ENCODE assay signal across 15 cellular contexts in genomic region chr9:13140843-13141592, GRCh38.
DNase-seq lines count a peak whose midpoint lies in the region; ATAC-seq, FAIRE-seq and TF ChIP-seq lines count a peak whose summit lies in the region.
"Had no signal": no experiment of that assay in that cellular context is flagged by ENCODE, and none has a peak within 500 bp of the region (broad histone marks: within the 10 kb centered on the region; RNA-seq: fewer than 3 reads in every experiment).

No MANE protein-coding gene starts in this region.

- H3K9me3 ChIP-seq in A549: no peaks in the 10 kb centered on the region
- H3K9me3 ChIP-seq in PC-3 (ENCODE audit: low read length): no peaks in the 10 kb centered on the region
- H3K9me3 ChIP-seq: tibial artery had no signal

- peak; percentile 13 for FAIRE-seq in A549 (lab: Jason Lieb, UNC)
- FAIRE-seq: bronchial epithelial cell had no signal

- TF ChIP-seq POLR2A in A549 (IDR thresholded peaks at IDR 0.05; ENCODE audit: low read length): no peak

- DNase-seq in A549 (ENCODE audit: low read depth in 1 of 2, low spot score in 1 of 2) (no peak), PC-3 (peak; percentile 11), dorsolateral prefrontal cortex (no peak), mesothelial cell of epicardium (ENCODE audit: low spot score in 2 of 2, unreplicated experiment in 2 of 2) (no peak), epidermal melanocyte (ENCODE audit: insufficient read length, low spot score) (no peak), NCI-H82 (lab: John Stamatoyannopoulos, UW) (no peak)
- DNase-seq: activated CD4-positive, alpha-beta T cell treated with anti-CD3 and anti-CD28 coated beads, Interleukin-2, amount 10 ng/mL, durations not matched to agents 7 days and 5 days; left ventricle myocardium superior; NCI-H1048; T-helper 17 cell; tibial artery had no signal

- TF ChIP-seq EP300 in A549 (IDR thresholded peaks at IDR 0.05): no peak

- no peaks in the 10 kb centered on the region for H3F3A ChIP-seq in PC-3 (ENCODE audit: low read length, unreplicated experiment)

- H3K36me3 ChIP-seq in PC-3 (ENCODE audit: low read depth, low read length): no peaks in the 10 kb centered on the region

- POLR2A ChIA-PET in A549 (lab: Yijun Ruan, JAX) (no interaction called here), PC-3 (lab: Charles Lee; ENCODE audit: unreplicated experiment) (no interaction called here)

- ATAC-seq in A549 (no peak), PC-3 (no peak), HG02885 (IDR thresholded peaks at IDR 0.05; ENCODE audit: poor library complexity, unreplicated experiment) (no peak), HG03432 (IDR thresholded peaks at IDR 0.05; ENCODE audit: unreplicated experiment) (no peak)
- ATAC-seq: left ventricle myocardium superior, T-helper 17 cell had no signal

- no peak for TF ChIP-seq RAD21 in A549 (conservative IDR thresholded peaks at IDR 0.05 in 1 of 2, IDR thresholded peaks at IDR 0.05 in 1 of 2)

- H3K4me1 ChIP-seq in A549 (peaks cover 30% of the 10 kb centered on the region), PC-3 (ENCODE audit: insufficient read depth, low read length) (peaks cover 30% of the 10 kb centered on the region)

- peaks cover 20% of the 10 kb centered on the region for H3K36me3 Mint-ChIP-seq in mesothelial cell of epicardium

- H3K4me2 ChIP-seq in A549: no peak overlapping the region; the same call in 2 of the 3 replicates
- H3K4me2 ChIP-seq in PC-3 (ENCODE audit: low read length): peak overlapping the region; percentile 78
- H3K4me2 ChIP-seq: neural progenitor cell had no signal

- TF ChIP-seq CTCF in A549 (IDR thresholded peaks at IDR 0.05) (no peak), PC-3 (conservative IDR thresholded peaks at IDR 0.05; ENCODE audit: low read depth, low read length) (no peak), dorsolateral prefrontal cortex (IDR thresholded peaks at IDR 0.05 in 54 of 56, conservative IDR thresholded peaks at IDR 0.05 in 2 of 56; ENCODE audit: low read depth in 1 of 56, partially characterized antibody in 56 of 56) (no peak), mesothelial cell of epicardium (IDR thresholded peaks at IDR 0.05; ENCODE audit: unreplicated experiment) (no peak)

- H3K4me3 ChIP-seq in A549 (no peak overlapping the region), PC-3 (ENCODE audit: low read length) (peak overlapping the region; percentile 43; the same call in 1 of the 2 replicates), dorsolateral prefrontal cortex (peak overlapping the region in 1 of 59 donors; percentile 0)
- H3K4me3 ChIP-seq: neural progenitor cell, tibial artery had no signal

- no TSS peak for BruUV-seq in PC-3 (replicated peaks; lab: Mats Ljungman, UMichigan)

- no peaks in the 10 kb centered on the region for H3K27me3 ChIP-seq in PC-3 (ENCODE audit: low read length)
- H3K27me3 ChIP-seq in dorsolateral prefrontal cortex: no peaks in the 10 kb centered on the region
- H3K27me3 ChIP-seq: neural progenitor cell, tibial artery had no signal

- H3K27ac Mint-ChIP-seq in mesothelial cell of epicardium: peak overlapping the region; percentile 96
- H3K27ac Mint-ChIP-seq: activated CD4-positive, alpha-beta T cell treated with anti-CD3 and anti-CD28 coated beads, Interleukin-2, amount 10 ng/mL, durations not matched to agents 7 days and 5 days; neural progenitor cell; T-helper 17 cell had no signal

- H3K9me3 Mint-ChIP-seq in mesothelial cell of epicardium: no peaks in the 10 kb centered on the region
- H3K9me3 Mint-ChIP-seq: neural progenitor cell had no signal

- intact Hi-C loops in PC-3 (cut with micrococcal nuclease) (loop anchor here (5.0 kb wide), 1 partner anchor 109 kb away; no protein-coding TSS in a partner anchor), dorsolateral prefrontal cortex (cut with DNase I) (loop anchor here in 1 of 2 donors (10.0 kb wide), 1 partner anchor 134 kb away; the partner anchor contains the start of gene MPDZ)

- H3K9ac ChIP-seq in PC-3 (ENCODE audit: low read length): no peak overlapping the region
- H3K9ac ChIP-seq: neural progenitor cell had no signal

- H3K4me3 Mint-ChIP-seq in mesothelial cell of epicardium: no peak overlapping the region
- H3K4me3 Mint-ChIP-seq: activated CD4-positive, alpha-beta T cell treated with anti-CD3 and anti-CD28 coated beads, Interleukin-2, amount 10 ng/mL, durations not matched to agents 7 days and 5 days; neural progenitor cell; T-helper 17 cell had no signal

- H3K4me1 Mint-ChIP-seq in mesothelial cell of epicardium: peaks cover 68% of the 10 kb centered on the region
- H3K4me1 Mint-ChIP-seq: activated CD4-positive, alpha-beta T cell treated with anti-CD3 and anti-CD28 coated beads, Interleukin-2, amount 10 ng/mL, durations not matched to agents 7 days and 5 days; T-helper 17 cell had no signal

- no peaks in the 10 kb centered on the region for H3K27me3 Mint-ChIP-seq in mesothelial cell of epicardium (ENCODE audit: low read depth)
- H3K27me3 Mint-ChIP-seq: activated CD4-positive, alpha-beta T cell treated with anti-CD3 and anti-CD28 coated beads, Interleukin-2, amount 10 ng/mL, durations not matched to agents 7 days and 5 days; T-helper 17 cell had no signal

- WGBS in A549 (ENCODE audit: missing lambda C conversion rate): 87% methylated on average over 5 of the region's 5 CpGs

- CTCF ChIA-PET in A549 (lab: Yijun Ruan, JAX) (interaction anchor here (0.6 kb wide), 1 partner anchor 1001 kb away, joined by 3 read pairs; no protein-coding TSS in a partner anchor), PC-3 (lab: Charles Lee) (no interaction called here)

- peak overlapping the region in 1 of 2 experiments; percentile 37; a peak in 1 of 6 replicates for H3K27ac ChIP-seq in A549
- H3K27ac ChIP-seq in PC-3 (ENCODE audit: low read length): peak overlapping the region; percentile 54; the same call in 1 of the 2 replicates
- H3K27ac ChIP-seq in dorsolateral prefrontal cortex: peak overlapping the region in 54 of 59 donors; percentile 27 to 98 (median 86)
- H3K27ac ChIP-seq: neural progenitor cell, tibial artery had no signal

- no peaks in the 10 kb centered on the region for H3K9me2 ChIP-seq in PC-3 (replicated peaks; ENCODE audit: low read length)

- H4K20me1 ChIP-seq in PC-3 (ENCODE audit: low read length): no peaks in the 10 kb centered on the region

- no peaks in the 10 kb centered on the region for H3K79me2 ChIP-seq in PC-3 (ENCODE audit: low read length)

- no peak overlapping the region for H2AFZ ChIP-seq in PC-3 (ENCODE audit: low read length)
- H2AFZ ChIP-seq: neural progenitor cell had no signal

TF ChIP-seq in A549, 52 proteins besides CTCF, POLR2A, EP300 and RAD21:
- TF ChIP-seq CBX2 (IDR thresholded peaks at IDR 0.05; ENCODE audit: borderline replicate concordance, low read depth): no peak
- no peak for TF ChIP-seq CBX8 (IDR thresholded peaks at IDR 0.05)
- TF ChIP-seq MAFK (IDR thresholded peaks at IDR 0.05; ENCODE audit: partially characterized antibody): no peak
- no peak for TF ChIP-seq TFCP2L1 (CRISPR knock-in tag; IDR thresholded peaks at IDR 0.05)
- no peak for TF ChIP-seq NR3C1 (IDR thresholded peaks at IDR 0.05)
- TF ChIP-seq CHD4 (IDR thresholded peaks at IDR 0.05; ENCODE audit: borderline replicate concordance): no peak
- no peak for TF ChIP-seq HOXB13 (CRISPR knock-in tag; IDR thresholded peaks at IDR 0.05; ENCODE audit: low read depth)
- no peak for TF ChIP-seq HOXB5 (CRISPR knock-in tag; IDR thresholded peaks at IDR 0.05)
- no peak for TF ChIP-seq FOXS1 (CRISPR knock-in tag; IDR thresholded peaks at IDR 0.05)
- TF ChIP-seq MYC (IDR thresholded peaks at IDR 0.05; ENCODE audit: borderline replicate concordance, low read length): no peak
- TF ChIP-seq MAZ (IDR thresholded peaks at IDR 0.05; ENCODE audit: borderline replicate concordance, low read depth, low read length): no peak
- TF ChIP-seq KDM5A (IDR thresholded peaks at IDR 0.05): no peak
- TF ChIP-seq ZC3H11A (IDR thresholded peaks at IDR 0.05): no peak
- TF ChIP-seq SMC3 (IDR thresholded peaks at IDR 0.05): no peak
- TF ChIP-seq JUNB (IDR thresholded peaks at IDR 0.05): no peak
- no peak for TF ChIP-seq ESRRA (IDR thresholded peaks at IDR 0.05; ENCODE audit: borderline replicate concordance, low read length)
- no peak for TF ChIP-seq USF2 (IDR thresholded peaks at IDR 0.05)
- TF ChIP-seq RNF2 (IDR thresholded peaks at IDR 0.05; ENCODE audit: borderline replicate concordance, low read depth): no peak
- TF ChIP-seq, protein P1, sequence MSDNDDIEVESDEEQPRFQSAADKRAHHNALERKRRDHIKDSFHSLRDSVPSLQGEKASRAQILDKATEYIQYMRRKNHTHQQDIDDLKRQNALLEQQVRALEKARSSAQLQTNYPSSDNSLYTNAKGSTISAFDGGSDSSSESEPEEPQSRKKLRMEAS (IDR thresholded peaks at IDR 0.05): no peak
- no peak for TF ChIP-seq TP53 (CRISPR knock-in tag; IDR thresholded peaks at IDR 0.05)
